Comparison of ENCODE assay signal across 13 cellular contexts in genomic region chr6:44119704-44120262, GRCh38. TPM values are rescaled to one million over a fixed set of nuclear protein-coding genes. Genes with fewer than 3 reads are reported as not detected.
DNase-seq lines count a peak whose midpoint lies in the region; TF ChIP-seq lines count a peak whose summit lies in the region.
"Had no signal": no experiment of that assay in that cellular context is flagged by ENCODE, and none has a peak within 500 bp of the region (broad histone marks: within the 10 kb centered on the region; RNA-seq: fewer than 3 reads in every experiment).

No MANE protein-coding gene starts in this region.

- DNase-seq in GM23248: peak; percentile 48
- DNase-seq in WERI-Rb-1: peak; percentile 5
- no peak for DNase-seq in immature natural killer cell
- DNase-seq in glutamatergic neuron: no peak
- no peak for DNase-seq in hippocampal formation (lab: John Stamatoyannopoulos, UW)
- DNase-seq in NCI-H82 treated with DMSO at 0.1 percent for 48 hours (lab: John Stamatoyannopoulos, UW; ENCODE audit: unreplicated experiment): no peak
- DNase-seq: activated CD4-positive, CD25-positive, alpha-beta regulatory T cell; activated T-cell treated with anti-CD3 and anti-CD28 coated beads for 4 hours; GDM1; retina; stimulated activated naive CD4-positive, alpha-beta T cell had no signal

- H3K27ac Mint-ChIP-seq in immature natural killer cell (peak overlapping the region in 5 of 6 donors; percentile 1 to 41 (median 6)), glutamatergic neuron (ENCODE audit: unreplicated experiment) (no peak overlapping the region)

- H4K20me1 ChIP-seq in GM23248 (ENCODE audit: insufficient read depth): peaks cover 9% of the 10 kb centered on the region; the same call in 1 of the 2 replicates

- no peaks in the 10 kb centered on the region for H3K9me2 ChIP-seq in GM23248 (ENCODE audit: insufficient read depth)

- TF ChIP-seq CTCF in WERI-Rb-1 (IDR thresholded peaks at IDR 0.05; ENCODE audit: low read depth, low read length): no peak
- TF ChIP-seq CTCF in glutamatergic neuron (IDR thresholded peaks at IDR 0.05; ENCODE audit: partially characterized antibody, unreplicated experiment): no peak

- H3K9ac ChIP-seq in GM23248 (peak overlapping the region; percentile 9; the same call in 1 of the 2 replicates), skeletal muscle tissue (ENCODE audit: low read depth in 1 of 3, low read length in 3 of 3) (peak overlapping the region in 1 of 3 donors; percentile 60)

- H3K27ac ChIP-seq in GM23248 (peak overlapping the region; percentile 48), WERI-Rb-1 (no peak overlapping the region), skeletal muscle tissue (ENCODE audit: low read depth, low read length) (peak overlapping the region; percentile 79)
- H3K27ac ChIP-seq: adrenal gland had no signal

- H3K36me3 Mint-ChIP-seq in immature natural killer cell (peaks cover 0 to 5% (median 0%) of the 10 kb centered on the region in 3 donors), glutamatergic neuron (ENCODE audit: unreplicated experiment) (no peaks in the 10 kb centered on the region)

- peak overlapping the region in 1 of 5 donors; percentile 12 for H3K4me3 Mint-ChIP-seq in immature natural killer cell
- no peak overlapping the region for H3K4me3 Mint-ChIP-seq in glutamatergic neuron (ENCODE audit: unreplicated experiment)

- peak overlapping the region; percentile 56 for H3K4me2 ChIP-seq in GM23248 (ENCODE audit: unreplicated experiment)

- in situ Hi-C loops in GM23248 (cut with MboI): no loop called here

- H3K27me3 Mint-ChIP-seq in immature natural killer cell (ENCODE audit: low read depth in 3 of 3): peaks cover 0 to 4% (median 0%) of the 10 kb centered on the region in 3 donors
- H3K27me3 Mint-ChIP-seq in glutamatergic neuron (ENCODE audit: unreplicated experiment): no peaks in the 10 kb centered on the region

- H3K79me2 ChIP-seq in GM23248 (ENCODE audit: insufficient read depth): peaks cover 93% of the 10 kb centered on the region

- H3K4me3 ChIP-seq in GM23248 (no peak overlapping the region), WERI-Rb-1 (ENCODE audit: low read depth, low read length) (no peak overlapping the region), skeletal muscle tissue (ENCODE audit: low read length in 3 of 3) (peak overlapping the region in 1 of 3 donors; percentile 15)
- H3K4me3 ChIP-seq: adrenal gland had no signal

- H3K4me1 ChIP-seq in GM23248 (ENCODE audit: insufficient read depth) (peaks cover 82% of the 10 kb centered on the region), skeletal muscle tissue (ENCODE audit: control insufficient read depth in 3 of 3, insufficient read depth in 3 of 3, low read length in 3 of 3) (peaks cover 76 to 92% (median 84%) of the 10 kb centered on the region in 3 donors)

- WGBS in GM23248 (ENCODE audit: low coverage in 1 of 2, low lambda C conversion rate in 2 of 2, missing lambda C conversion rate in 2 of 2), 2 experiments: 14 to 25% methylated on average over 5 of the region's 5 CpGs

- H2AFZ ChIP-seq in GM23248: no peak overlapping the region

- no peaks in the 10 kb centered on the region for H3K9me3 ChIP-seq in GM23248 (ENCODE audit: low read depth)
- no peaks in the 10 kb centered on the region for H3K9me3 ChIP-seq in WERI-Rb-1 (ENCODE audit: severe bottlenecking)
- no peaks in the 10 kb centered on the region for H3K9me3 ChIP-seq in skeletal muscle tissue (ENCODE audit: control insufficient read depth in 3 of 3, low read length in 3 of 3)
- H3K9me3 ChIP-seq: adrenal gland had no signal

- H3F3A ChIP-seq in GM23248 (ENCODE audit: insufficient read depth): peaks cover 49% of the 10 kb centered on the region

- H3K27me3 ChIP-seq in GM23248 (replicated peaks; ENCODE audit: insufficient read depth): no peaks in the 10 kb centered on the region
- no peaks in the 10 kb centered on the region for H3K27me3 ChIP-seq in WERI-Rb-1 (ENCODE audit: insufficient read depth, low read depth, severe bottlenecking)
- H3K27me3 ChIP-seq in skeletal muscle tissue (ENCODE audit: control insufficient read depth in 3 of 3, insufficient read depth in 3 of 3, low read length in 3 of 3): no peaks in the 10 kb centered on the region
- H3K27me3 ChIP-seq: adrenal gland had no signal

- H3K4me1 Mint-ChIP-seq in immature natural killer cell (peaks cover 59 to 78% of the 10 kb centered on the region in 2 donors), glutamatergic neuron (ENCODE audit: low read depth, unreplicated experiment) (peaks cover 13% of the 10 kb centered on the region)

- no peaks in the 10 kb centered on the region for H3K9me3 Mint-ChIP-seq in immature natural killer cell
- H3K9me3 Mint-ChIP-seq in glutamatergic neuron (ENCODE audit: unreplicated experiment): no peaks in the 10 kb centered on the region

- H3K36me3 ChIP-seq in GM23248 (ENCODE audit: low read depth) (no peaks in the 10 kb centered on the region), WERI-Rb-1 (peaks cover 70% of the 10 kb centered on the region), skeletal muscle tissue (ENCODE audit: control insufficient read depth in 3 of 3, insufficient read depth in 3 of 3, low read length in 3 of 3) (peaks cover 0 to 3% (median 0%) of the 10 kb centered on the region in 3 donors)

RNA-seq across cellular contexts. Expression of gene MRPL14, which starts 7.5 kb away (rescaled TPM):
- 47.6 and 64.7 TPM in 2 replicates for total RNA-seq in GM23248 (2014; rRNA removed; shearing (Covaris generic))
- polyA plus RNA-seq in GM23248 (2016; fragmentation: Nextera tagmentation; extraction: Ambion mirVana) (91.2 and 98.0 TPM in 2 replicates), immature natural killer cell (100 to 1,000 TPM; 107 to 178 (median 120) TPM)
- total RNA-seq in skeletal muscle tissue (57.4 TPM), glutamatergic neuron (ENCODE audit: unreplicated experiment) (31.7 TPM)

RNA-seq across cellular contexts. Expression of gene TMEM63B, which starts 7.6 kb away (rescaled TPM):
- total RNA-seq in GM23248 (2014; rRNA removed; shearing (Covaris generic)): 29.0 and 43.2 TPM in 2 replicates
- polyA plus RNA-seq in GM23248 (2016; fragmentation: Nextera tagmentation; extraction: Ambion mirVana) (14.1 and 14.3 TPM in 2 replicates), immature natural killer cell (1 to 10 TPM in 2 of 3 donors, under 1 TPM in 1; 0.25 to 1.7 (median 1.5) TPM)
- total RNA-seq in skeletal muscle tissue (11.5 TPM), glutamatergic neuron (ENCODE audit: unreplicated experiment) (148 TPM)

RNA-seq across cellular contexts. Expression of gene CAPN11, which starts 38.8 kb away (rescaled TPM):
- under 0.01 TPM in 1 of 2 replicates, not detected in the other for total RNA-seq in GM23248 (2014; rRNA removed; shearing (Covaris generic))
- polyA plus RNA-seq in GM23248 (2016; fragmentation: Nextera tagmentation; extraction: Ambion mirVana) (not detected in 2 replicates), immature natural killer cell (under 1 TPM in 1 of 3 donors, not detected in 2; 0.29 TPM)
- total RNA-seq in skeletal muscle tissue (0.52 TPM), glutamatergic neuron (ENCODE audit: unreplicated experiment) (not detected)

Comparison
In these comparisons a context has a peak if more than half of its experiments do, and no peak if none do; other contexts are left out.
1. DNase-seq: peak in GM23248 (single experiment) and WERI-Rb-1 (single experiment); none in immature natural killer cell (0 of 3), glutamatergic neuron (single experiment), hippocampal formation (0 of 2) and NCI-H82 treated with DMSO at 0.1 percent for 48 hours (single experiment).